In the genomic region with DNA sequence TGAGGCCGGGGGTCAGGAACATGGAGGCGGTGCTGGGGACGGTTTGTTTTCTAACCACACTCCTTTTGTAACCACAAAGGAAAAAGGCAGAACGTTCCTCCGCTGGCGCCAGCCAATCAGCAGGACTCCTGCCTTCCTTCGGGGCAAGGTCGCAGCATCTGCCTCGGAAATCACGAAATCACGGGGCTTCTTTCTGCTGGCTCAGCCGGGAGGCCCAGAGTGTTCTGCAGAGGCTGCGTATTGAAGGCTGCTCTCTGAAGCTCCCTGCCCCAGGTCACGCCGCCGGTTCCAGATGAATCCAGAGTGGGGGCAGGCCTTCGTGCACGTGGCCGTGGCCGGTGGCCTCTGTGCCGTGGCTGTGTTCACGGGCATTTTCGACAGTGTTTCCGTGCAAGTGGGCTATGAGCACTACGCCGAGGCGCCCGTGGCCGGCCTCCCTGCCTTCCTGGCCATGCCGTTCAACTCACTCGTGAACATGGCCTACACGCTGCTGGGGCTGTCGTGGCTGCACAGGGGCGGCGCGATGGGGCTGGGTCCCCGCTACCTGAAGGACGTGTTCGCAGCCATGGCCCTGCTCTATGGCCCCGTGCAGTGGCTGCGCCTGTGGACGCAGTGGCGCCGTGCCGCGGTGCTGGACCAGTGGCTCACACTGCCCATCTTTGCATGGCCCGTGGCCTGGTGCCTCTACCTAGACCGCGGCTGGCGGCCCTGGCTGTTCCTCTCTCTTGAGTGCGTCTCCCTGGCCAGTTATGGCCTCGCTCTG, we compare ENCODE assay signal across 10 cellular contexts. TPM values are rescaled to one million over a fixed set of nuclear protein-coding genes. Genes with fewer than 3 reads are reported as not detected.
DNase-seq lines count a peak whose midpoint lies in the region; ATAC-seq and TF ChIP-seq lines count a peak whose summit lies in the region.
"Had no signal": no experiment of that assay in that cellular context is flagged by ENCODE, and none has a peak within 500 bp of the region (broad histone marks: within the 10 kb centered on the region; RNA-seq: fewer than 3 reads in every experiment).

No MANE protein-coding gene starts in this region.

- H3K27me3 Mint-ChIP-seq in activated CD8-positive, alpha-beta T cell treated with anti-CD3 and anti-CD28 coated beads, Interleukin-2, amount 10 ng/mL, durations not matched to agents 7 days and 5 days (ENCODE audit: low read depth) = no peaks in the 10 kb centered on the region
- no peaks in the 10 kb centered on the region for H3K27me3 Mint-ChIP-seq in stimulated activated memory B cell treated with anti-CD40 and anti-IgM and Interleukin-4, amounts not matched to agents 10 μg/mL and 1 μg/mL and 100 μg/mL, for 72 hours

- peak overlapping the region; percentile 26; the same call in 1 of the 2 replicates for H3K4me2 ChIP-seq in MM.1S (ENCODE audit: low read depth, low read length)

- ATAC-seq in activated CD8-positive, alpha-beta T cell treated with anti-CD3 and anti-CD28 coated beads, Interleukin-2, amount 10 ng/mL, durations not matched to agents 7 days and 5 days = peak; percentile 48
- ATAC-seq in left ventricle myocardium superior = peak; percentile 57
- peak; percentile 14 for ATAC-seq in stimulated activated memory B cell treated with anti-CD40 and anti-IgM and Interleukin-4, amounts not matched to agents 10 μg/mL and 1 μg/mL and 100 μg/mL, for 72 hours
- ATAC-seq in HG02852 (IDR thresholded peaks at IDR 0.05; ENCODE audit: unreplicated experiment) = no peak
- no peak for ATAC-seq in HG03469 (IDR thresholded peaks at IDR 0.05; ENCODE audit: unreplicated experiment)

- H3K36me3 ChIP-seq in MM.1S (replicated peaks; ENCODE audit: insufficient read depth, low read length) = no peaks in the 10 kb centered on the region
- peaks cover 0 to 3% (median 2%) of the 10 kb centered on the region in 4 donors for H3K36me3 ChIP-seq in esophagus muscularis mucosa

- H2AFZ ChIP-seq in MM.1S (ENCODE audit: low read length) = no peak overlapping the region
- H2AFZ ChIP-seq: parathyroid adenoma had no signal

- H3K27me3 ChIP-seq in MM.1S (replicated peaks; ENCODE audit: insufficient read depth, low read length) (no peaks in the 10 kb centered on the region), esophagus muscularis mucosa (no peaks in the 10 kb centered on the region)

- no peaks in the 10 kb centered on the region for H3K9me2 ChIP-seq in MM.1S (replicated peaks; ENCODE audit: insufficient read depth, low read length)

- H3F3A ChIP-seq in MM.1S (ENCODE audit: insufficient read depth, low read length) = peaks cover 26% of the 10 kb centered on the region

- no peaks in the 10 kb centered on the region for H3K79me2 ChIP-seq in MM.1S (ENCODE audit: low read length)
- H3K79me2 ChIP-seq: parathyroid adenoma had no signal

- H3K4me3 Mint-ChIP-seq in activated CD8-positive, alpha-beta T cell treated with anti-CD3 and anti-CD28 coated beads, Interleukin-2, amount 10 ng/mL, durations not matched to agents 7 days and 5 days = peak overlapping the region; percentile 52
- H3K4me3 Mint-ChIP-seq in stimulated activated memory B cell treated with anti-CD40 and anti-IgM and Interleukin-4, amounts not matched to agents 10 μg/mL and 1 μg/mL and 100 μg/mL, for 72 hours = peak overlapping the region; percentile 50

- H3K9me3 ChIP-seq in MM.1S (replicated peaks; ENCODE audit: insufficient read depth, low read length) (no peaks in the 10 kb centered on the region), esophagus muscularis mucosa (no peaks in the 10 kb centered on the region)

- H3K4me1 ChIP-seq in MM.1S (ENCODE audit: low read length) (peaks cover 39% of the 10 kb centered on the region), esophagus muscularis mucosa (peaks cover 4 to 10% (median 8%) of the 10 kb centered on the region in 4 donors)
- H3K4me1 ChIP-seq: parathyroid adenoma had no signal

- peak overlapping the region; percentile 92 for H3K27ac Mint-ChIP-seq in activated CD8-positive, alpha-beta T cell treated with anti-CD3 and anti-CD28 coated beads, Interleukin-2, amount 10 ng/mL, durations not matched to agents 7 days and 5 days
- H3K27ac Mint-ChIP-seq in stimulated activated memory B cell treated with anti-CD40 and anti-IgM and Interleukin-4, amounts not matched to agents 10 μg/mL and 1 μg/mL and 100 μg/mL, for 72 hours = peak overlapping the region; percentile 88

- no peak for TF ChIP-seq EP300 in esophagus muscularis mucosa (IDR thresholded peaks at IDR 0.05)

- intact Hi-C loops in left ventricle myocardium superior (cut with micrococcal nuclease) = no loop called here
- intact Hi-C loops in esophagus muscularis mucosa (cut with DNase I) = no loop called here

- TF ChIP-seq CTCF in MM.1S (IDR thresholded peaks at IDR 0.05; ENCODE audit: low read length) (no peak), esophagus muscularis mucosa (IDR thresholded peaks at IDR 0.05) (no peak)

- no peaks in the 10 kb centered on the region for H3K9me3 Mint-ChIP-seq in activated CD8-positive, alpha-beta T cell treated with anti-CD3 and anti-CD28 coated beads, Interleukin-2, amount 10 ng/mL, durations not matched to agents 7 days and 5 days (ENCODE audit: insufficient read depth)
- no peaks in the 10 kb centered on the region for H3K9me3 Mint-ChIP-seq in stimulated activated memory B cell treated with anti-CD40 and anti-IgM and Interleukin-4, amounts not matched to agents 10 μg/mL and 1 μg/mL and 100 μg/mL, for 72 hours

- POLR2A ChIA-PET in activated CD8-positive, alpha-beta T cell treated with anti-CD3 and anti-CD28 coated beads, Interleukin-2, amount 10 ng/mL, durations not matched to agents 7 days and 5 days (lab: Charles Lee) = interaction anchor here (0.8 to 7.6 kb wide), 2 partner anchors 12 to 26 kb away, joined by 3 to 117 read pairs; partner anchors contain the start of genes HCFC1 and TMEM187

- H4K20me1 ChIP-seq in MM.1S (ENCODE audit: insufficient read depth, low read length) = no peaks in the 10 kb centered on the region

- peak overlapping the region; percentile 81 for H3K27ac ChIP-seq in MM.1S (ENCODE audit: low read length)
- peak overlapping the region in 2 of 4 donors; percentile 22 to 27 for H3K27ac ChIP-seq in esophagus muscularis mucosa (replicated peaks in 1 of 4)
- H3K27ac ChIP-seq: parathyroid adenoma had no signal

- peaks cover 6% of the 10 kb centered on the region for H3K36me3 Mint-ChIP-seq in activated CD8-positive, alpha-beta T cell treated with anti-CD3 and anti-CD28 coated beads, Interleukin-2, amount 10 ng/mL, durations not matched to agents 7 days and 5 days (ENCODE audit: low read depth)
- no peaks in the 10 kb centered on the region for H3K36me3 Mint-ChIP-seq in stimulated activated memory B cell treated with anti-CD40 and anti-IgM and Interleukin-4, amounts not matched to agents 10 μg/mL and 1 μg/mL and 100 μg/mL, for 72 hours

- peaks cover 57% of the 10 kb centered on the region for H3K4me1 Mint-ChIP-seq in activated CD8-positive, alpha-beta T cell treated with anti-CD3 and anti-CD28 coated beads, Interleukin-2, amount 10 ng/mL, durations not matched to agents 7 days and 5 days (ENCODE audit: low read depth)
- peaks cover 47% of the 10 kb centered on the region for H3K4me1 Mint-ChIP-seq in stimulated activated memory B cell treated with anti-CD40 and anti-IgM and Interleukin-4, amounts not matched to agents 10 μg/mL and 1 μg/mL and 100 μg/mL, for 72 hours

- H3K9ac ChIP-seq in MM.1S (ENCODE audit: low read length) = no peak overlapping the region
- H3K9ac ChIP-seq: parathyroid adenoma had no signal

- DNase-seq in MM.1S = peak; percentile 84
- peak; percentile 77 for DNase-seq in activated CD8-positive, alpha-beta T cell treated with anti-CD3 and anti-CD28 coated beads, Interleukin-2, amount 10 ng/mL, durations not matched to agents 7 days and 5 days
- peak; percentile 57 for DNase-seq in left ventricle myocardium superior
- DNase-seq in NCI-H2196 (lab: John Stamatoyannopoulos, UW; ENCODE audit: unreplicated experiment) = no peak
- no peak for DNase-seq in esophagus muscularis mucosa (ENCODE audit: extremely low spot score)
- DNase-seq: NCI-H1694 treated with DMSO at 0.1 percent for 48 hours had no signal

- CTCF ChIA-PET in activated CD8-positive, alpha-beta T cell treated with anti-CD3 and anti-CD28 coated beads, Interleukin-2, amount 10 ng/mL, durations not matched to agents 7 days and 5 days (lab: Charles Lee) = interaction anchor here (1.1 to 2.0 kb wide), 4 partner anchors 8 to 20 kb away, joined by 4 to 5 read pairs (median 5); partner anchors contain the start of gene HCFC1

- TF ChIP-seq POLR2A in esophagus muscularis mucosa (IDR thresholded peaks at IDR 0.05; ENCODE audit: low read depth) = no peak

- H3K4me3 ChIP-seq in MM.1S (ENCODE audit: low read length) (no peak overlapping the region), esophagus muscularis mucosa (no peak overlapping the region)

- 88% methylated on average over 23 of the region's 52 CpGs for WGBS in esophagus muscularis mucosa

RNA-seq across cellular contexts. Expression of gene TMEM187, which starts 9.4 kb away (rescaled TPM):
- total RNA-seq in activated CD8-positive, alpha-beta T cell treated with anti-CD3 and anti-CD28 coated beads, Interleukin-2, amount 10 ng/mL, durations not matched to agents 7 days and 5 days = 1 to 10 TPM; 5.9 to 6.2 TPM
- total RNA-seq in left ventricle myocardium superior = 6.0 TPM
- 1 to 10 TPM; 3.6 to 6.9 (median 6.1) TPM for total RNA-seq in esophagus muscularis mucosa

RNA-seq across cellular contexts. Expression of gene HCFC1, which starts 10.3 kb away (rescaled TPM):
- total RNA-seq in activated CD8-positive, alpha-beta T cell treated with anti-CD3 and anti-CD28 coated beads, Interleukin-2, amount 10 ng/mL, durations not matched to agents 7 days and 5 days = 100 to 1,000 TPM; 141 to 146 TPM
- total RNA-seq in left ventricle myocardium superior = 27.0 TPM
- total RNA-seq in esophagus muscularis mucosa = 100 to 1,000 TPM in 1 of 4 donors, 10 to 100 TPM in 3; 50.7 to 102 (median 60.8) TPM

RNA-seq across cellular contexts. Expression of gene RENBP, which starts 37.5 kb away (rescaled TPM):
- total RNA-seq in activated CD8-positive, alpha-beta T cell treated with anti-CD3 and anti-CD28 coated beads, Interleukin-2, amount 10 ng/mL, durations not matched to agents 7 days and 5 days = 10 to 100 TPM; 12.1 to 13.6 TPM
- total RNA-seq in left ventricle myocardium superior = 8.9 TPM
- 10 to 100 TPM in 1 of 4 donors, 1 to 10 TPM in 3; 8.0 to 12.6 (median 9.1) TPM for total RNA-seq in esophagus muscularis mucosa

RNA-seq across cellular contexts. Expression of gene IRAK1, which starts 37.8 kb away (rescaled TPM):
- total RNA-seq in activated CD8-positive, alpha-beta T cell treated with anti-CD3 and anti-CD28 coated beads, Interleukin-2, amount 10 ng/mL, durations not matched to agents 7 days and 5 days = 100 to 1,000 TPM; 164 to 165 TPM
- 33.9 TPM for total RNA-seq in left ventricle myocardium superior
- total RNA-seq in esophagus muscularis mucosa = 10 to 100 TPM; 50.5 to 74.9 (median 67.6) TPM

RNA-seq across cellular contexts. Expression of gene NAA10, which starts 47.1 kb away (rescaled TPM):
- 100 to 1,000 TPM in 1 of 2 experiments, 10 to 100 TPM in 1; 98.9 to 106 TPM for total RNA-seq in activated CD8-positive, alpha-beta T cell treated with anti-CD3 and anti-CD28 coated beads, Interleukin-2, amount 10 ng/mL, durations not matched to agents 7 days and 5 days
- total RNA-seq in left ventricle myocardium superior (72.2 TPM), esophagus muscularis mucosa (100 to 1,000 TPM in 2 of 4 donors, 10 to 100 TPM in 2; 89.3 to 106 (median 95.4) TPM)

Comparison
In these comparisons a context has a peak if more than half of its experiments do, and no peak if none do; other contexts are left out.
1. DNase-seq: peak in MM.1S (single experiment), activated CD8-positive, alpha-beta T cell treated with anti-CD3 and anti-CD28 coated beads, Interleukin-2, amount 10 ng/mL, durations not matched to agents 7 days and 5 days (single experiment) and left ventricle myocardium superior (single experiment); none in NCI-H2196 (single experiment) and esophagus muscularis mucosa (single experiment).
2. ATAC-seq: peak in activated CD8-positive, alpha-beta T cell treated with anti-CD3 and anti-CD28 coated beads, Interleukin-2, amount 10 ng/mL, durations not matched to agents 7 days and 5 days (single experiment), left ventricle myocardium superior (single experiment) and stimulated activated memory B cell treated with anti-CD40 and anti-IgM and Interleukin-4, amounts not matched to agents 10 μg/mL and 1 μg/mL and 100 μg/mL, for 72 hours (single experiment); none in HG02852 (single experiment) and HG03469 (single experiment).